23 cellular contexts compared by ENCODE assay signal in genomic region chr3:52694528-52695189, GRCh38. TPM values are rescaled to one million over a fixed set of nuclear protein-coding genes. Genes with fewer than 3 reads are reported as not detected.
DNase-seq lines count a peak whose midpoint lies in the region; ATAC-seq, FAIRE-seq and TF ChIP-seq lines count a peak whose summit lies in the region.
"Had no signal": no experiment of that assay in that cellular context is flagged by ENCODE, and none has a peak within 500 bp of the region (broad histone marks: within the 10 kb centered on the region; RNA-seq: fewer than 3 reads in every experiment).

No MANE protein-coding gene starts in this region.

- H3K27me3 Mint-ChIP-seq in MCF 10A (ENCODE audit: insufficient read depth, unreplicated experiment) (no peaks in the 10 kb centered on the region), glutamatergic neuron (ENCODE audit: unreplicated experiment) (no peaks in the 10 kb centered on the region)
- H3K27me3 Mint-ChIP-seq: activated CD8-positive, alpha-beta memory T cell treated with anti-CD3 and anti-CD28 coated beads, Interleukin-2, amount 10 ng/mL, durations not matched to agents 7 days and 5 days; dendritic cell treated with granulocyte-macrophage colony-stimulating factor and Interleukin-4, amounts not matched to agents 40 ng/mL and 50 ng/mL, for 4 days; naive B cell; stimulated activated memory B cell treated with anti-CD40 and anti-IgM and Interleukin-4, amounts not matched to agents 10 μg/mL and 1 μg/mL and 100 μg/mL, for 72 hours had no signal

- H3K9me2 ChIP-seq in MM.1S (replicated peaks; ENCODE audit: insufficient read depth, low read length) = no peaks in the 10 kb centered on the region

- no peak overlapping the region for H2AFZ ChIP-seq in MM.1S (ENCODE audit: low read length)
- H2AFZ ChIP-seq in K562 (ENCODE audit: low read depth, low read length) = no peak overlapping the region
- H2AFZ ChIP-seq in parathyroid adenoma = no peak overlapping the region

- WGBS in K562 (ENCODE audit: insufficient coverage, low coverage, missing lambda C conversion rate) = 52% methylated on average over 7 of the region's 7 CpGs

- POLR2A ChIA-PET in MCF 10A (lab: Yijun Ruan, JAX) (interaction anchor here (3.9 to 6.5 kb wide), 2 partner anchors 8 to 12 kb away, joined by 34 to 75 read pairs; partner anchors contain the start of genes GLT8D1, GNL3, PBRM1 and SPCS1), K562 (lab: Yijun Ruan, JAX) (interaction anchor here (1.0 to 1.3 kb wide), 2 partner anchors 9 to 10 kb away, joined by 3 read pairs; partner anchors contain the start of gene GNL3)

- no peaks in the 10 kb centered on the region for H3K27me3 ChIP-seq in breast epithelium
- H3K27me3 ChIP-seq in MM.1S (replicated peaks; ENCODE audit: insufficient read depth, low read length) = no peaks in the 10 kb centered on the region
- H3K27me3 ChIP-seq in K562 (ENCODE audit: control insufficient read depth in 2 of 2, insufficient read depth in 2 of 2, low read length in 2 of 2) = no peaks in the 10 kb centered on the region
- H3K27me3 ChIP-seq in parathyroid adenoma (ENCODE audit: control insufficient read depth, insufficient read depth, low read length) = no peaks in the 10 kb centered on the region
- H3K27me3 ChIP-seq: pancreas, tibial artery had no signal

- H3F3A ChIP-seq in MM.1S (ENCODE audit: insufficient read depth, low read length) = peaks cover 74% of the 10 kb centered on the region

- no peaks in the 10 kb centered on the region for H3K9me3 ChIP-seq in breast epithelium
- no peaks in the 10 kb centered on the region for H3K9me3 ChIP-seq in MM.1S (replicated peaks; ENCODE audit: insufficient read depth, low read length)
- H3K9me3 ChIP-seq in K562 (replicated peaks; ENCODE audit: control insufficient read depth, insufficient read depth, low read depth, low read length) = no peaks in the 10 kb centered on the region
- H3K9me3 ChIP-seq in parathyroid adenoma (ENCODE audit: control insufficient read depth, low read length) = no peaks in the 10 kb centered on the region
- H3K9me3 ChIP-seq: pancreas, tibial artery had no signal

- CTCF ChIA-PET in MCF 10A (lab: Yijun Ruan, JAX) (interaction anchor here (1.0 kb wide), 1 partner anchor 47 kb away, joined by 3 read pairs; no protein-coding TSS in a partner anchor), K562 (lab: Yijun Ruan, JAX; ENCODE audit: low intra/inter-chr PET ratio) (no interaction called here)

- H3K4me1 Mint-ChIP-seq in MCF 10A (ENCODE audit: insufficient read depth, unreplicated experiment) = peaks cover 5% of the 10 kb centered on the region
- H3K4me1 Mint-ChIP-seq in glutamatergic neuron (ENCODE audit: low read depth, unreplicated experiment) = peaks cover 3% of the 10 kb centered on the region

- H3K9me3 Mint-ChIP-seq in MCF 10A (ENCODE audit: unreplicated experiment) (no peaks in the 10 kb centered on the region), glutamatergic neuron (ENCODE audit: unreplicated experiment) (no peaks in the 10 kb centered on the region)
- H3K9me3 Mint-ChIP-seq: CD8-positive, alpha-beta T cell; dendritic cell treated with granulocyte-macrophage colony-stimulating factor and Interleukin-4, amounts not matched to agents 40 ng/mL and 50 ng/mL, for 4 days; naive B cell; stimulated activated memory B cell treated with anti-CD40 and anti-IgM and Interleukin-4, amounts not matched to agents 10 μg/mL and 1 μg/mL and 100 μg/mL, for 72 hours had no signal

- TF ChIP-seq CTCF in MCF 10A (IDR thresholded peaks at IDR 0.05; ENCODE audit: unreplicated experiment) = no peak
- no peak for TF ChIP-seq CTCF in breast epithelium (IDR thresholded peaks at IDR 0.05)
- TF ChIP-seq CTCF in MM.1S (IDR thresholded peaks at IDR 0.05; ENCODE audit: low read length) = no peak
- no peak for TF ChIP-seq CTCF in K562 (IDR thresholded peaks at IDR 0.05 in 2 of 3, conservative IDR thresholded peaks at IDR 0.05 in 1 of 3; ENCODE audit: insufficient read depth in 2 of 3, low read depth in 1 of 3, low read length in 3 of 3)
- no peak for TF ChIP-seq CTCF in parathyroid adenoma (IDR thresholded peaks at IDR 0.05)
- TF ChIP-seq CTCF in glutamatergic neuron (IDR thresholded peaks at IDR 0.05; ENCODE audit: partially characterized antibody, unreplicated experiment) = no peak

- H3K4me2 ChIP-seq in MM.1S (ENCODE audit: low read depth, low read length) (peak overlapping the region; percentile 8; the same call in 1 of the 2 replicates), K562 (ENCODE audit: insufficient read depth, low read length) (no peak overlapping the region; the same call in 1 of the 2 replicates), parathyroid adenoma (ENCODE audit: low read length) (peak overlapping the region; percentile 13)

- ATAC-seq in K562 (peak; percentile 50), HG03521 (IDR thresholded peaks at IDR 0.05; ENCODE audit: unreplicated experiment) (no peak), GM21447 (IDR thresholded peaks at IDR 0.05; ENCODE audit: unreplicated experiment) (no peak)
- ATAC-seq: activated CD8-positive, alpha-beta memory T cell treated with anti-CD3 and anti-CD28 coated beads, Interleukin-2, amount 10 ng/mL, durations not matched to agents 7 days and 5 days; CD8-positive, alpha-beta T cell; sciatic nerve; stimulated activated memory B cell treated with anti-CD40 and anti-IgM and Interleukin-4, amounts not matched to agents 10 μg/mL and 1 μg/mL and 100 μg/mL, for 72 hours had no signal

- TSS peak; percentile 62 for BruUV-seq in MCF 10A (replicated peaks; lab: Mats Ljungman, UMichigan)
- BruUV-seq in K562 (replicated peaks; lab: Mats Ljungman, UMichigan) = TSS peak; percentile 70

- H3K4me3 Mint-ChIP-seq in MCF 10A (ENCODE audit: unreplicated experiment) (no peak overlapping the region), glutamatergic neuron (ENCODE audit: unreplicated experiment) (no peak overlapping the region)
- H3K4me3 Mint-ChIP-seq: activated CD8-positive, alpha-beta memory T cell treated with anti-CD3 and anti-CD28 coated beads, Interleukin-2, amount 10 ng/mL, durations not matched to agents 7 days and 5 days; CD8-positive, alpha-beta T cell; dendritic cell treated with granulocyte-macrophage colony-stimulating factor and Interleukin-4, amounts not matched to agents 40 ng/mL and 50 ng/mL, for 4 days; naive B cell; stimulated activated memory B cell treated with anti-CD40 and anti-IgM and Interleukin-4, amounts not matched to agents 10 μg/mL and 1 μg/mL and 100 μg/mL, for 72 hours had no signal

- H3K27ac Mint-ChIP-seq in MCF 10A (ENCODE audit: low read depth, unreplicated experiment) (no peak overlapping the region), glutamatergic neuron (ENCODE audit: unreplicated experiment) (no peak overlapping the region)
- H3K27ac Mint-ChIP-seq: CD8-positive, alpha-beta T cell; dendritic cell treated with granulocyte-macrophage colony-stimulating factor and Interleukin-4, amounts not matched to agents 40 ng/mL and 50 ng/mL, for 4 days had no signal

- peak overlapping the region in 1 of 2 donors; percentile 18 for H3K27ac ChIP-seq in breast epithelium
- no peak overlapping the region for H3K27ac ChIP-seq in MM.1S (ENCODE audit: low read length)
- peak overlapping the region; percentile 7; the same call in 1 of the 3 replicates for H3K27ac ChIP-seq in K562 (ENCODE audit: extremely low read depth, low read depth, low read length)
- no peak overlapping the region for H3K27ac ChIP-seq in parathyroid adenoma
- H3K27ac ChIP-seq: pancreas, tibial artery had no signal

- no peaks in the 10 kb centered on the region for H3K4me1 ChIP-seq in breast epithelium
- peaks cover 58% of the 10 kb centered on the region for H3K4me1 ChIP-seq in MM.1S (ENCODE audit: low read length)
- peaks cover 0 to 14% of the 10 kb centered on the region in 2 experiments; a peak in 2 of 5 replicates for H3K4me1 ChIP-seq in K562 (replicated peaks in 1 of 2; ENCODE audit: control insufficient read depth in 2 of 2, insufficient read depth in 2 of 2, low read length in 2 of 2)
- H3K4me1 ChIP-seq in parathyroid adenoma = no peaks in the 10 kb centered on the region
- H3K4me1 ChIP-seq: tibial artery had no signal

- no peak; a peak in 1 of 4 replicates for TF ChIP-seq RAD21 in K562 (CRISPR knock-in tag; conservative IDR thresholded peaks at IDR 0.05 in 1 of 2, IDR thresholded peaks at IDR 0.05 in 1 of 2)

- H3K36me3 ChIP-seq in breast epithelium (no peaks in the 10 kb centered on the region), MM.1S (replicated peaks; ENCODE audit: insufficient read depth, low read length) (peaks cover 38% of the 10 kb centered on the region), K562 (ENCODE audit: control insufficient read depth, insufficient read depth, low read length) (peaks cover 84% of the 10 kb centered on the region), parathyroid adenoma (ENCODE audit: control insufficient read depth, insufficient read depth, low read length) (no peaks in the 10 kb centered on the region)

- intact Hi-C loops in MCF 10A (cut with micrococcal nuclease) (no loop called here), breast epithelium (cut with DNase I; ENCODE audit: low total_unique reads) (no loop called here), K562 (cut with micrococcal nuclease) (no loop called here)

- in situ Hi-C loops in K562 (cut with MboI) = no loop called here

- peak; percentile 90 for FAIRE-seq in K562 (lab: Jason Lieb, UNC)

- peak; percentile 72; the same call in 1 of the 2 replicates for TF ChIP-seq EP300 in K562 (IDR thresholded peaks at IDR 0.05; ENCODE audit: low read length)

- H3K4me3 ChIP-seq in breast epithelium = no peak overlapping the region
- H3K4me3 ChIP-seq in MM.1S (ENCODE audit: low read length) = no peak overlapping the region
- H3K4me3 ChIP-seq in K562 = no peak overlapping the region
- no peak overlapping the region for H3K4me3 ChIP-seq in parathyroid adenoma (ENCODE audit: low read depth, low read length)
- H3K4me3 ChIP-seq: lung, pancreas, tibial artery had no signal

- peaks cover 84% of the 10 kb centered on the region for H3K36me3 Mint-ChIP-seq in MCF 10A (ENCODE audit: insufficient read depth, unreplicated experiment)
- H3K36me3 Mint-ChIP-seq in glutamatergic neuron (ENCODE audit: unreplicated experiment) = no peaks in the 10 kb centered on the region

- TF ChIP-seq POLR2A in breast epithelium (IDR thresholded peaks at IDR 0.05) (no peak), K562 (conservative IDR thresholded peaks at IDR 0.05) (peak; percentile 30; the same call in 1 of the 2 replicates)

- peaks cover 86% of the 10 kb centered on the region for H3K79me2 ChIP-seq in MM.1S (ENCODE audit: low read length)
- H3K79me2 ChIP-seq in K562 (ENCODE audit: control insufficient read depth, insufficient read depth, low read length) = peaks cover 7% of the 10 kb centered on the region
- no peaks in the 10 kb centered on the region for H3K79me2 ChIP-seq in parathyroid adenoma

- H3K9ac ChIP-seq in MM.1S (ENCODE audit: low read length) (no peak overlapping the region), K562 (ENCODE audit: insufficient read depth in 1 of 2, low read depth in 2 of 2, low read length in 2 of 2) (no peak overlapping the region), parathyroid adenoma (no peak overlapping the region)

- DNase-seq in MCF 10A (ENCODE audit: unreplicated experiment) = no peak
- DNase-seq in breast epithelium (ENCODE audit: low spot score in 2 of 2) = no peak
- DNase-seq in MM.1S = no peak
- DNase-seq in K562 (ENCODE audit: extremely low read depth in 1 of 4, low spot score in 3 of 4) = peak in 3 of 4 experiments; percentile 15 to 53 (median 23)
- DNase-seq in glutamatergic neuron = no peak
- DNase-seq: activated CD4-positive, CD25-positive, alpha-beta regulatory T cell; activated CD8-positive, alpha-beta memory T cell treated with anti-CD3 and anti-CD28 coated beads, Interleukin-2, amount 10 ng/mL, durations not matched to agents 7 days and 5 days; activated gamma-delta T cell treated with Interleukin-2 at 50 U/mL for 16 hours; CD8-positive, alpha-beta T cell; DMS79 treated with DMSO at 0.1 percent for 48 hours; foreskin fibroblast; naive B cell; NCI-H774; pancreas; T-helper 2 cell; tibial artery had no signal

- H4K20me1 ChIP-seq in MM.1S (ENCODE audit: insufficient read depth, low read length) (peaks cover 11% of the 10 kb centered on the region), K562 (replicated peaks; ENCODE audit: control insufficient read depth, insufficient read depth, low read length) (peaks cover 8% of the 10 kb centered on the region)

- no peaks in the 10 kb centered on the region for H3K9me1 ChIP-seq in K562 (ENCODE audit: control insufficient read depth, insufficient read depth, low read length)

RNA-seq across cellular contexts. Expression of gene GNL3, which starts 8.8 kb away (rescaled TPM):
- total RNA-seq in MCF 10A (2022) (163 and 200 TPM in 2 replicates), breast epithelium (100 to 1,000 TPM in 2 of 3 donors, 10 to 100 TPM in 1; 57.3 to 137 (median 126) TPM), K562 (2014; rRNA removed) (157 and 168 TPM in 2 replicates), K562 (2014; rRNA removed; fragmentation: Illumina TruSeq; extraction: Trizol) (240 and 284 TPM in 2 replicates), K562 (2015; rRNA removed; fragmentation: Illumina TruSeq; extraction: Trizol) (253 and 284 TPM in 2 replicates), K562 (2021) (132 and 146 TPM in 2 replicates), glutamatergic neuron (ENCODE audit: unreplicated experiment) (75.2 TPM)
- total RNA-seq in K562 (2011; cell fraction: chromatin; rRNA removed; ENCODE audit: low replicate concordance) = 214 and 484 TPM in 2 replicates
- total RNA-seq in K562 (2011; cell fraction: nucleolus; rRNA removed) = 114 and 127 TPM in 2 replicates
- 163 and 172 TPM in 2 replicates for total RNA-seq in K562 (2011; cell fraction: nucleoplasm; rRNA removed)
- polyA plus RNA-seq in K562 (2011; rRNA removed) (156 and 166 TPM in 2 replicates), K562 (2014; fragmentation: Illumina TruSeq; extraction: Trizol) (239 and 287 TPM in 2 replicates), K562 (2014; fragmentation: Nextera tagmentation; extraction: Ambion mirVana) (100 to 1,000 TPM; 220 to 313 TPM), K562 (2014; rRNA removed) (210 and 219 TPM in 2 replicates)
- polyA plus RNA-seq in K562 (2011; cell fraction: cytosol; rRNA removed) = 30.4 and 51.7 TPM in 2 replicates
- 178 and 302 TPM in 2 replicates for polyA plus RNA-seq in K562 (2011; cell fraction: nucleus; rRNA removed)
- 61.2 and 109 TPM in 2 replicates for polyA plus RNA-seq in K562 (2012)
- 92.1 and 131 TPM in 2 replicates for polyA minus RNA-seq in K562 (2011; rRNA and poly(A)+ RNA removed)
- polyA minus RNA-seq in K562 (2011; cell fraction: cytosol; rRNA and poly(A)+ RNA removed) = 31.6 and 40.7 TPM in 2 replicates
- polyA minus RNA-seq in K562 (2011; cell fraction: nucleus; rRNA and poly(A)+ RNA removed) = 92.4 and 200 TPM in 2 replicates

RNA-seq across cellular contexts. Expression of gene PBRM1, which starts 8.9 kb away (rescaled TPM):
- total RNA-seq in MCF 10A (2022) (49.3 and 56.9 TPM in 2 replicates), breast epithelium (10 to 100 TPM; 81.0 to 98.7 (median 98.6) TPM), K562 (2014; rRNA removed) (15.6 and 18.6 TPM in 2 replicates), K562 (2014; rRNA removed; fragmentation: Illumina TruSeq; extraction: Trizol) (26.8 and 32.2 TPM in 2 replicates), K562 (2015; rRNA removed; fragmentation: Illumina TruSeq; extraction: Trizol) (28.7 and 31.8 TPM in 2 replicates), K562 (2021) (25.5 and 28.9 TPM in 2 replicates), glutamatergic neuron (ENCODE audit: unreplicated experiment) (192 TPM)
- total RNA-seq in K562 (2011; cell fraction: chromatin; rRNA removed; ENCODE audit: low replicate concordance) = 36.5 and 114 TPM in 2 replicates
- 16.7 and 24.9 TPM in 2 replicates for total RNA-seq in K562 (2011; cell fraction: nucleolus; rRNA removed)
- total RNA-seq in K562 (2011; cell fraction: nucleoplasm; rRNA removed) = 31.6 and 36.0 TPM in 2 replicates
- polyA plus RNA-seq in K562 (2011; rRNA removed) (15.4 and 19.0 TPM in 2 replicates), K562 (2014; fragmentation: Illumina TruSeq; extraction: Trizol) (20.8 and 23.5 TPM in 2 replicates), K562 (2014; fragmentation: Nextera tagmentation; extraction: Ambion mirVana) (1 to 10 TPM; 3.9 to 7.0 TPM), K562 (2014; rRNA removed) (14.1 and 14.5 TPM in 2 replicates)
- 8.8 and 9.8 TPM in 2 replicates for polyA plus RNA-seq in K562 (2011; cell fraction: cytosol; rRNA removed)
- 36.0 and 41.4 TPM in 2 replicates for polyA plus RNA-seq in K562 (2011; cell fraction: nucleus; rRNA removed)
- polyA plus RNA-seq in K562 (2012) = 16.3 TPM in 2 replicates
- polyA minus RNA-seq in K562 (2011; rRNA and poly(A)+ RNA removed) = 50.0 and 69.4 TPM in 2 replicates
- polyA minus RNA-seq in K562 (2011; cell fraction: cytosol; rRNA and poly(A)+ RNA removed) = 13.5 and 16.0 TPM in 2 replicates
- polyA minus RNA-seq in K562 (2011; cell fraction: nucleus; rRNA and poly(A)+ RNA removed) = 39.2 and 67.3 TPM in 2 replicates

RNA-seq across cellular contexts. Expression of gene GLT8D1, which starts 10.9 kb away (rescaled TPM):
- total RNA-seq in MCF 10A (2022) = 42.2 and 48.1 TPM in 2 replicates
- 10 to 100 TPM; 44.5 to 65.7 (median 56.4) TPM for total RNA-seq in breast epithelium
- total RNA-seq in K562 (2011; cell fraction: chromatin; rRNA removed; ENCODE audit: low replicate concordance) = 61.4 and 99.0 TPM in 2 replicates
- 49.5 and 50.0 TPM in 2 replicates for total RNA-seq in K562 (2011; cell fraction: nucleolus; rRNA removed)
- 58.9 and 61.7 TPM in 2 replicates for total RNA-seq in K562 (2011; cell fraction: nucleoplasm; rRNA removed)
- total RNA-seq in K562 (2014; rRNA removed) = 31.3 and 33.0 TPM in 2 replicates
- 34.7 and 38.5 TPM in 2 replicates for total RNA-seq in K562 (2014; rRNA removed; fragmentation: Illumina TruSeq; extraction: Trizol)
- 33.1 and 34.8 TPM in 2 replicates for total RNA-seq in K562 (2015; rRNA removed; fragmentation: Illumina TruSeq; extraction: Trizol)
- 26.7 and 28.6 TPM in 2 replicates for total RNA-seq in K562 (2021)
- 59.5 and 65.9 TPM in 2 replicates for polyA plus RNA-seq in K562 (2011; rRNA removed)
- 33.7 and 36.0 TPM in 2 replicates for polyA plus RNA-seq in K562 (2011; cell fraction: cytosol; rRNA removed)
- polyA plus RNA-seq in K562 (2011; cell fraction: nucleus; rRNA removed) = 65.1 and 85.6 TPM in 2 replicates
- polyA plus RNA-seq in K562 (2012) = 35.9 and 44.1 TPM in 2 replicates
- polyA plus RNA-seq in K562 (2014; fragmentation: Illumina TruSeq; extraction: Trizol) = 38.6 and 43.7 TPM in 2 replicates
- polyA plus RNA-seq in K562 (2014; fragmentation: Nextera tagmentation; extraction: Ambion mirVana) = 10 to 100 TPM; 14.1 to 21.6 TPM
- 33.7 and 34.4 TPM in 2 replicates for polyA plus RNA-seq in K562 (2014; rRNA removed)
- 36.5 and 37.0 TPM in 2 replicates for polyA minus RNA-seq in K562 (2011; rRNA and poly(A)+ RNA removed)
- 15.5 and 16.5 TPM in 2 replicates for polyA minus RNA-seq in K562 (2011; cell fraction: cytosol; rRNA and poly(A)+ RNA removed)
- polyA minus RNA-seq in K562 (2011; cell fraction: nucleus; rRNA and poly(A)+ RNA removed) = 22.8 and 34.1 TPM in 2 replicates
- 46.4 TPM for total RNA-seq in glutamatergic neuron (ENCODE audit: unreplicated experiment)

RNA-seq across cellular contexts. Expression of gene SPCS1, which starts 11.2 kb away (rescaled TPM):
- total RNA-seq in MCF 10A (2022) (135 and 172 TPM in 2 replicates), breast epithelium (10 to 100 TPM; 77.1 to 90.2 (median 86.5) TPM), K562 (2014; rRNA removed) (66.4 and 85.0 TPM in 2 replicates), K562 (2014; rRNA removed; fragmentation: Illumina TruSeq; extraction: Trizol) (110 and 134 TPM in 2 replicates), K562 (2015; rRNA removed; fragmentation: Illumina TruSeq; extraction: Trizol) (124 and 127 TPM in 2 replicates), K562 (2021) (103 and 110 TPM in 2 replicates), glutamatergic neuron (ENCODE audit: unreplicated experiment) (62.4 TPM)
- total RNA-seq in K562 (2011; cell fraction: chromatin; rRNA removed; ENCODE audit: low replicate concordance) = 34.7 and 47.5 TPM in 2 replicates
- 40.5 and 56.0 TPM in 2 replicates for total RNA-seq in K562 (2011; cell fraction: nucleolus; rRNA removed)
- total RNA-seq in K562 (2011; cell fraction: nucleoplasm; rRNA removed) = 70.4 and 81.2 TPM in 2 replicates
- polyA plus RNA-seq in K562 (2011; rRNA removed) (62.3 and 73.9 TPM in 2 replicates), K562 (2014; fragmentation: Illumina TruSeq; extraction: Trizol) (127 and 141 TPM in 2 replicates), K562 (2014; fragmentation: Nextera tagmentation; extraction: Ambion mirVana) (100 to 1,000 TPM; 504 to 567 TPM), K562 (2014; rRNA removed) (107 and 136 TPM in 2 replicates)
- 107 and 117 TPM in 2 replicates for polyA plus RNA-seq in K562 (2011; cell fraction: cytosol; rRNA removed)
- 24.9 and 35.8 TPM in 2 replicates for polyA plus RNA-seq in K562 (2011; cell fraction: nucleus; rRNA removed)
- 147 TPM in 2 replicates for polyA plus RNA-seq in K562 (2012)
- 67.7 and 79.5 TPM in 2 replicates for polyA minus RNA-seq in K562 (2011; rRNA and poly(A)+ RNA removed)
- 70.8 and 79.2 TPM in 2 replicates for polyA minus RNA-seq in K562 (2011; cell fraction: cytosol; rRNA and poly(A)+ RNA removed)
- 11.3 and 18.3 TPM in 2 replicates for polyA minus RNA-seq in K562 (2011; cell fraction: nucleus; rRNA and poly(A)+ RNA removed)

Comparison
In these comparisons a context has a peak if more than half of its experiments do, and no peak if none do; other contexts are left out.
1. DNase-seq: peak in K562 (3 of 4); none in MCF 10A (single experiment), breast epithelium (0 of 2), MM.1S (single experiment) and glutamatergic neuron (single experiment).